ENCODE assay signal across 1 cellular context in the genomic region with DNA sequence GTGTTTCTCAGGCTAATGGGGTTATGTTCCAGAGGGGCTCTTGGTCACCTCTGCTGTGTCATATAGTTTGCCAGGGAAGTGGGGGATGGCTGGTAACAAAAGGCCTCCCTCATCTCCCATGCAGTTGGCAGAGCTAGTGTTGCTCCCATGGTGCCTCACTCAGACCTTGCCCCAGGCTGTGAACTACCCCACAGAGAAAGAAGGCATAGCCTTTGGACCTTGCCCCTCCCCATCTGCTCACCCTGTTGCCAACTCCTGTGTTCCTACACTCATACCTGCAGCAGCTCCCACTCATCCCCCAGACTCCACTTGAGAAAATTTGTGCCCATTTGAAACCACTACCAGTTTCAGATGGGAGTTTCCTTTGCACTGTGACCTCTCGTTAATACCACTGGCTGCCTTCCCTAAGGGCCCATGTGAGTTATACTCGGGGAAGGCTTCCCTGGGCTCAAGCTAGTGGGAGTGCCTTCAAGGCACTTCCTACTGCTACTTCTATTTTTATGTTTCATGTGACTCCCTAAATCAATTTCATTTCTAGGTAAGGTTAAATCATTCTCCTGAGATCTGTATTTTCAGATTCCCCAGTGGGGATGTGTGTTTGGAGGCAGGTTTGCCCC.
A peak's percentile ranks its signal among the peaks of the same experiment; 100 is the strongest.
TF ChIP-seq lines count a peak whose summit lies in the region.

No MANE protein-coding gene starts in this region.

TF ChIP-seq in HepG2, 621 proteins besides CTCF, POLR2A, EP300 and RAD21 (continued from another document):
- TF ChIP-seq, protein P1, sequence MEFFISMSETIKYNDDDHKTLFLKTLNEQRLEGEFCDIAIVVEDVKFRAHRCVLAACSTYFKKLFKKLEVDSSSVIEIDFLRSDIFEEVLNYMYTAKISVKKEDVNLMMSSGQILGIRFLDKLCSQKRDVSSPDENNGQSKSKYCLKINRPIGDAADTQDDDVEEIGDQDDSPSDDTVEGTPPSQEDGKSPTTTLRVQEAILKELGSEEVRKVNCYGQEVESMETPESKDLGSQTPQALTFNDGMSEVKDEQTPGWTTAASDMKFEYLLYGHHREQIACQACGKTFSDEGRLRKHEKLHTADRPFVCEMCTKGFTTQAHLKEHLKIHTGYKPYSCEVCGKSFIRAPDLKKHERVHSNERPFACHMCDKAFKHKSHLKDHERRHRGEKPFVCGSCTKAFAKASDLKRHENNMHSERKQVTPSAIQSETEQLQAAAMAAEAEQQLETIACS (CRISPR knock-in tag; IDR thresholded peaks at IDR 0.05), result no peak
- TF ChIP-seq PHF5A (CRISPR knock-in tag; IDR thresholded peaks at IDR 0.05; ENCODE audit: low read depth, unreplicated experiment), result no peak
- TF ChIP-seq, protein P2, sequence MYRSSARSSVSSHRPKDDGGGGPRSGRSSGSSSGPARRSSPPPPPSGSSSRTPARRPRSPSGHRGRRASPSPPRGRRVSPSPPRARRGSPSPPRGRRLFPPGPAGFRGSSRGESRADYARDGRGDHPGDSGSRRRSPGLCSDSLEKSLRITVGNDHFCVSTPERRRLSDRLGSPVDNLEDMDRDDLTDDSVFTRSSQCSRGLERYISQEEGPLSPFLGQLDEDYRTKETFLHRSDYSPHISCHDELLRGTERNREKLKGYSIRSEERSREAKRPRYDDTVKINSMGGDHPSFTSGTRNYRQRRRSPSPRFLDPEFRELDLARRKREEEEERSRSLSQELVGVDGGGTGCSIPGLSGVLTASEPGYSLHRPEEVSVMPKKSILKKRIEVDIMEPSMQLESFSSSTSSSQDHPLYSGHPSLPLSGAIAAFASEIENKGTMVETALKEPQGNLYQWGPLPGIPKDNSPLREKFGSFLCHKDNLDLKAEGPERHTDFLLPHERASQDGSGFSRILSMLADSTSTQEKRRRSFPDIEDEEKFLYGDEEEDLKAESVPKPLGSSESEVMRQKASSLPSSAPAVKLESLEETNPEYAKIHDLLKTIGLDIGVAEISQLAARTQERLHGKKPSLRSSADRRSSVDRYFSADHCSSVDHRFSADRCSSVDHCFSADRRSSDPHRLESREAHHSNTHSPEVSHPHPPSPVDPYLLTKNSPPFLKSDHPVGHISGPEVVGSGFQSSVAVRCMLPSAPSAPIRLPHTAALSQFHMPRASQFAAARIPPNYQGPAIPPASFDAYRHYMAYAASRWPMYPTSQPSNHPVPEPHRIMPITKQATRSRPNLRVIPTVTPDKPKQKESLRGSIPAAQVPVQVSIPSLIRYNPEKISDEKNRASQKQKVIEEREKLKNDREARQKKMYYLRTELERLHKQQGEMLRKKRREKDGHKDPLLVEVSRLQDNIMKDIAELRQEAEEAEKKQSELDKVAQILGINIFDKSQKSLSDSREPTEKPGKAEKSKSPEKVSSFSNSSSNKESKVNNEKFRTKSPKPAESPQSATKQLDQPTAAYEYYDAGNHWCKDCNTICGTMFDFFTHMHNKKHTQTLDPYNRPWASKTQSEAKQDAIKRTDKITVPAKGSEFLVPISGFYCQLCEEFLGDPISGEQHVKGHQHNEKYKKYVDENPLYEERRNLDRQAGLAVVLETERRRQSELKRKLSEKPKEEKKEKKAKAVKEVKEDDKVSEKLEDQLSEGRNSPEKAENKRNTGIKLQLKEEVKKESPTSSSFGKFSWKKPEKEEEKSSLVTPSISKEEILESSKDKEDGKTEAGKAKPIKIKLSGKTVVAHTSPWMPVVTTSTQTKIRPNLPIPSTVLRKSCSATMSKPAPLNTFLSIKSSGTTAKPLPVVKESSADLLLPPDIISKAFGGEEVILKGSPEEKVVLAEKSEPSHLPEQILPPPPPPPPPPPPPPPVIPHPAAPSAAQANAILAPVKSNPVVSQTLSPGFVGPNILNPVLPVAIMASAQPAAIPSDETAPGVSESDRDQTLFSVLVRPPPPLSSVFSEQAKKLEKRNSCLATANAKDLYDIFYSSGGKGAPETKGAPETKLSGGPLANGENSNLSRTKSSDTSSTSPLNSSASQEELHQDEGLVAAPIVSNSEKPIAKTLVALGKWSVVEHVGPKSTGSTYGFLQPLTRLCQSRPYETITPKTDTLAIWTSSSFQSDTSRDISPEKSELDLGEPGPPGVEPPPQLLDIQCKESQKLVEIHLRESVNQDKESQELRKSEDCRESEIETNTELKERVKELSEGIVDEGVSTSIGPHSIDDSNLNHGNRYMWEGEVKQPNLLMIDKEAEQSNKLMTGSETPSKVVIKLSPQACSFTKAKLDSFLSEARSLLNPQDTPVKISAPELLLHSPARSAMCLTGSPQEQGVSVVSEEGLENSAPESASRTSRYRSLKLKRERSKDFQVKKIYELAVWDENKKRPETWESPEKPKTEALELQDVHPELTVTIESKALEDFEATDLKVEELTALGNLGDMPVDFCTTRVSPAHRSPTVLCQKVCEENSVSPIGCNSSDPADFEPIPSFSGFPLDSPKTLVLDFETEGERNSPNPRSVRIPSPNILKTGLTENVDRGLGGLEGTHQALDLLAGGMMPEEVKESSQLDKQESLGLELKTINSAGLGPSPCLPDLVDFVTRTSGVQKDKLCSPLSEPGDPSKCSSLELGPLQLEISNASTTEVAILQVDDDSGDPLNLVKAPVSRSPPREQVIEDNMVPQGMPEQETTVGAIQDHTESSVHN (CRISPR knock-in tag; IDR thresholded peaks at IDR 0.05), result no peak
- peak; percentile 55; the same call in 1 of the 2 replicates for TF ChIP-seq HNF4A (CRISPR knock-in tag; IDR thresholded peaks at IDR 0.05)
- TF ChIP-seq ZNF143 (CRISPR knock-in tag; IDR thresholded peaks at IDR 0.05), result peak; percentile 45
- no peak for TF ChIP-seq ARHGAP35 (CRISPR knock-in tag; IDR thresholded peaks at IDR 0.05; ENCODE audit: borderline replicate concordance)
- TF ChIP-seq, protein P3, sequence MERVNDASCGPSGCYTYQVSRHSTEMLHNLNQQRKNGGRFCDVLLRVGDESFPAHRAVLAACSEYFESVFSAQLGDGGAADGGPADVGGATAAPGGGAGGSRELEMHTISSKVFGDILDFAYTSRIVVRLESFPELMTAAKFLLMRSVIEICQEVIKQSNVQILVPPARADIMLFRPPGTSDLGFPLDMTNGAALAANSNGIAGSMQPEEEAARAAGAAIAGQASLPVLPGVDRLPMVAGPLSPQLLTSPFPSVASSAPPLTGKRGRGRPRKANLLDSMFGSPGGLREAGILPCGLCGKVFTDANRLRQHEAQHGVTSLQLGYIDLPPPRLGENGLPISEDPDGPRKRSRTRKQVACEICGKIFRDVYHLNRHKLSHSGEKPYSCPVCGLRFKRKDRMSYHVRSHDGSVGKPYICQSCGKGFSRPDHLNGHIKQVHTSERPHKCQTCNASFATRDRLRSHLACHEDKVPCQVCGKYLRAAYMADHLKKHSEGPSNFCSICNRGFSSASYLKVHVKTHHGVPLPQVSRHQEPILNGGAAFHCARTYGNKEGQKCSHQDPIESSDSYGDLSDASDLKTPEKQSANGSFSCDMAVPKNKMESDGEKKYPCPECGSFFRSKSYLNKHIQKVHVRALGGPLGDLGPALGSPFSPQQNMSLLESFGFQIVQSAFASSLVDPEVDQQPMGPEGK (CRISPR knock-in tag; IDR thresholded peaks at IDR 0.05), result 0 out of 2 replicates have a peak, but pooled peaks have one; percentile 32
TF ChIP-seq in HepG2: peak in this region for 3.
